17 cellular contexts compared by ENCODE assay signal in genomic region chr3:188832961-188833615, GRCh38.
A peak's percentile ranks its signal among the peaks of the same experiment; 100 is the strongest.
DNase-seq lines count a peak whose midpoint lies in the region; ATAC-seq and TF ChIP-seq lines count a peak whose summit lies in the region.
"Had no signal": no experiment of that assay in that cellular context is flagged by ENCODE, and none has a peak within 500 bp of the region (broad histone marks: within the 10 kb centered on the region; RNA-seq: fewer than 3 reads in every experiment).

No MANE protein-coding gene starts in this region.

- H3K36me3 ChIP-seq in ACC112 (ENCODE audit: insufficient read depth, low read length) (no peaks in the 10 kb centered on the region; the same call in 1 of the 2 replicates), neural progenitor cell (no peaks in the 10 kb centered on the region), H7 (replicated peaks; ENCODE audit: control insufficient read depth, insufficient read depth, low read length) (no peaks in the 10 kb centered on the region)
- H3K36me3 ChIP-seq: adrenal gland had no signal

- H3K27me3 ChIP-seq in ACC112 (ENCODE audit: insufficient read depth, low read length) (no peaks in the 10 kb centered on the region), neural progenitor cell (no peaks in the 10 kb centered on the region), H7 (ENCODE audit: control insufficient read depth, insufficient read depth, low read length) (no peaks in the 10 kb centered on the region)
- H3K27me3 ChIP-seq: adrenal gland had no signal

- H3K79me2 ChIP-seq in ACC112 (ENCODE audit: control insufficient read depth, insufficient read depth, low read length, unreplicated experiment) (no peaks in the 10 kb centered on the region), neural progenitor cell (ENCODE audit: low read depth) (no peaks in the 10 kb centered on the region)

- H3K9me3 Mint-ChIP-seq in neural progenitor cell, result no peaks in the 10 kb centered on the region
- no peaks in the 10 kb centered on the region for H3K9me3 Mint-ChIP-seq in activated naive CD4-positive, alpha-beta T cell treated with anti-CD3 and anti-CD28 coated beads, Interleukin-2, amount 50 U/mL, for 72 hours
- H3K9me3 Mint-ChIP-seq in T-helper 2 cell treated with Interferon-gamma antibody and Interleukin-4, amounts not matched to agents 5 μg/mL and 100 μg/mL, for 36 hours, result no peaks in the 10 kb centered on the region
- H3K9me3 Mint-ChIP-seq: dendritic cell treated with granulocyte-macrophage colony-stimulating factor and Interleukin-4, amounts not matched to agents 40 ng/mL and 50 ng/mL, for 4 days; natural killer cell treated with Interleukin-12 subunit alpha and Interleukin-12 subunit beta and Interleukin-15 and Interleukin-18, amount 100 ng/mL, for 72 hours had no signal

- no peaks in the 10 kb centered on the region for H3K9me3 ChIP-seq in neural progenitor cell (ENCODE audit: low read depth)
- H3K9me3 ChIP-seq: adrenal gland had no signal

- H3K4me3 ChIP-seq in ACC112 (ENCODE audit: low read depth, low read length) (no peak overlapping the region), LNCaP clone FGC (ENCODE audit: low read depth, low read length) (no peak overlapping the region), epithelial cell of proximal tubule (ENCODE audit: low read depth, low read length) (no peak overlapping the region), neural progenitor cell (no peak overlapping the region), H7 (ENCODE audit: insufficient read depth, low read depth, low read length) (no peak overlapping the region)
- H3K4me3 ChIP-seq: adrenal gland, K562 had no signal

- H3K4me1 Mint-ChIP-seq in neural progenitor cell, result peaks cover 32% of the 10 kb centered on the region
- peaks cover 4% of the 10 kb centered on the region for H3K4me1 Mint-ChIP-seq in T-helper 2 cell treated with Interferon-gamma antibody and Interleukin-4, amounts not matched to agents 5 μg/mL and 100 μg/mL, for 36 hours (ENCODE audit: low read depth)

- H3K36me3 Mint-ChIP-seq in neural progenitor cell, result no peaks in the 10 kb centered on the region
- H3K36me3 Mint-ChIP-seq in activated naive CD4-positive, alpha-beta T cell treated with anti-CD3 and anti-CD28 coated beads, Interleukin-2, amount 50 U/mL, for 72 hours, result no peaks in the 10 kb centered on the region
- no peaks in the 10 kb centered on the region for H3K36me3 Mint-ChIP-seq in T-helper 2 cell treated with Interferon-gamma antibody and Interleukin-4, amounts not matched to agents 5 μg/mL and 100 μg/mL, for 36 hours (ENCODE audit: low read depth)
- H3K36me3 Mint-ChIP-seq: natural killer cell treated with Interleukin-12 subunit alpha and Interleukin-12 subunit beta and Interleukin-15 and Interleukin-18, amount 100 ng/mL, for 72 hours had no signal

- H3K9ac ChIP-seq in neural progenitor cell, result no peak overlapping the region

- no peak overlapping the region for H3K4me3 Mint-ChIP-seq in neural progenitor cell
- H3K4me3 Mint-ChIP-seq in T-helper 2 cell treated with Interferon-gamma antibody and Interleukin-4, amounts not matched to agents 5 μg/mL and 100 μg/mL, for 36 hours, result no peak overlapping the region
- H3K4me3 Mint-ChIP-seq: dendritic cell treated with granulocyte-macrophage colony-stimulating factor and Interleukin-4, amounts not matched to agents 40 ng/mL and 50 ng/mL, for 4 days; natural killer cell treated with Interleukin-12 subunit alpha and Interleukin-12 subunit beta and Interleukin-15 and Interleukin-18, amount 100 ng/mL, for 72 hours had no signal

- no peak for TF ChIP-seq CTCF in LNCaP clone FGC (IDR thresholded peaks at IDR 0.05; ENCODE audit: control insufficient read depth, extremely low read depth, insufficient read depth)
- peak; percentile 24 for TF ChIP-seq CTCF in epithelial cell of proximal tubule (conservative IDR thresholded peaks at IDR 0.05; ENCODE audit: low read depth, low read length)
- no peak for TF ChIP-seq CTCF in neural progenitor cell (IDR thresholded peaks at IDR 0.05)

- no peaks in the 10 kb centered on the region for H4K20me1 ChIP-seq in neural progenitor cell (ENCODE audit: low read depth)

- H3K27ac ChIP-seq in ACC112 (ENCODE audit: low read depth, low read length) (peak overlapping the region; percentile 37), neural progenitor cell (no peak overlapping the region)

- no peak overlapping the region for H3K4me2 ChIP-seq in neural progenitor cell

- ATAC-seq in activated naive CD4-positive, alpha-beta T cell treated with anti-CD3 and anti-CD28 coated beads, Interleukin-2, amount 50 U/mL, for 72 hours, result no peak
- ATAC-seq in HG03439 (IDR thresholded peaks at IDR 0.05; ENCODE audit: unreplicated experiment), result no peak
- ATAC-seq: K562; natural killer cell treated with Interleukin-12 subunit alpha and Interleukin-12 subunit beta and Interleukin-15 and Interleukin-18, amount 100 ng/mL, for 72 hours had no signal

- DNase-seq in LNCaP clone FGC (ENCODE audit: low read depth) (peak; percentile 96), epithelial cell of proximal tubule (ENCODE audit: low read depth) (peak; percentile 85), neural progenitor cell (ENCODE audit: low spot score) (peak; percentile 11), H7 (no peak)
- no peak for DNase-seq in activated naive CD4-positive, alpha-beta T cell treated with anti-CD3 and anti-CD28 coated beads, Interleukin-2, amount 50 U/mL, for 72 hours (ENCODE audit: low spot score in 2 of 2)
- no peak for DNase-seq in T-helper 2 cell treated with Interferon-gamma antibody and Interleukin-4, amounts not matched to agents 5 μg/mL and 100 μg/mL, for 36 hours (ENCODE audit: low spot score)
- DNase-seq: activated CD4-positive, alpha-beta T cell treated with anti-CD3 and anti-CD28 coated beads for 48 hours; activated T-cell treated with anti-CD3 and anti-CD28 coated beads, Interleukin-2, amount 50 U/mL, for 1 hour; adrenal gland; DMS 273 treated with DMSO at 0.1 percent for 48 hours; NCI-H1436 treated with DMSO at 0.1 percent for 48 hours; NCI-H526 had no signal

- no peak overlapping the region for H3K27ac Mint-ChIP-seq in neural progenitor cell
- no peak overlapping the region for H3K27ac Mint-ChIP-seq in activated naive CD4-positive, alpha-beta T cell treated with anti-CD3 and anti-CD28 coated beads, Interleukin-2, amount 50 U/mL, for 72 hours
- H3K27ac Mint-ChIP-seq in T-helper 2 cell treated with Interferon-gamma antibody and Interleukin-4, amounts not matched to agents 5 μg/mL and 100 μg/mL, for 36 hours, result no peak overlapping the region
- H3K27ac Mint-ChIP-seq: dendritic cell treated with granulocyte-macrophage colony-stimulating factor and Interleukin-4, amounts not matched to agents 40 ng/mL and 50 ng/mL, for 4 days had no signal

- no peaks in the 10 kb centered on the region for H3K27me3 Mint-ChIP-seq in neural progenitor cell (ENCODE audit: insufficient read depth, low read depth)
- H3K27me3 Mint-ChIP-seq in T-helper 2 cell treated with Interferon-gamma antibody and Interleukin-4, amounts not matched to agents 5 μg/mL and 100 μg/mL, for 36 hours (ENCODE audit: low read depth), result no peaks in the 10 kb centered on the region
- H3K27me3 Mint-ChIP-seq: dendritic cell treated with granulocyte-macrophage colony-stimulating factor and Interleukin-4, amounts not matched to agents 40 ng/mL and 50 ng/mL, for 4 days; natural killer cell treated with Interleukin-12 subunit alpha and Interleukin-12 subunit beta and Interleukin-15 and Interleukin-18, amount 100 ng/mL, for 72 hours had no signal

- H2AFZ ChIP-seq in ACC112 (ENCODE audit: low read length, unreplicated experiment), result no peak overlapping the region
- H2AFZ ChIP-seq in neural progenitor cell (replicated peaks), result no peak overlapping the region

- no peaks in the 10 kb centered on the region for H3F3A ChIP-seq in neural progenitor cell (ENCODE audit: low read depth)

- H3K4me1 ChIP-seq in ACC112 (ENCODE audit: control insufficient read depth, insufficient read depth, low read length, unreplicated experiment) (peaks cover 10% of the 10 kb centered on the region), neural progenitor cell (no peaks in the 10 kb centered on the region)

Comparison
In these comparisons a context has a peak if more than half of its experiments do, and no peak if none do; other contexts are left out.
1. DNase-seq: peak in LNCaP clone FGC (single experiment), epithelial cell of proximal tubule (single experiment) and neural progenitor cell (single experiment); none in H7 (single experiment), activated naive CD4-positive, alpha-beta T cell treated with anti-CD3 and anti-CD28 coated beads, Interleukin-2, amount 50 U/mL, for 72 hours (0 of 2) and T-helper 2 cell treated with Interferon-gamma antibody and Interleukin-4, amounts not matched to agents 5 μg/mL and 100 μg/mL, for 36 hours (single experiment).